In the genomic region with DNA sequence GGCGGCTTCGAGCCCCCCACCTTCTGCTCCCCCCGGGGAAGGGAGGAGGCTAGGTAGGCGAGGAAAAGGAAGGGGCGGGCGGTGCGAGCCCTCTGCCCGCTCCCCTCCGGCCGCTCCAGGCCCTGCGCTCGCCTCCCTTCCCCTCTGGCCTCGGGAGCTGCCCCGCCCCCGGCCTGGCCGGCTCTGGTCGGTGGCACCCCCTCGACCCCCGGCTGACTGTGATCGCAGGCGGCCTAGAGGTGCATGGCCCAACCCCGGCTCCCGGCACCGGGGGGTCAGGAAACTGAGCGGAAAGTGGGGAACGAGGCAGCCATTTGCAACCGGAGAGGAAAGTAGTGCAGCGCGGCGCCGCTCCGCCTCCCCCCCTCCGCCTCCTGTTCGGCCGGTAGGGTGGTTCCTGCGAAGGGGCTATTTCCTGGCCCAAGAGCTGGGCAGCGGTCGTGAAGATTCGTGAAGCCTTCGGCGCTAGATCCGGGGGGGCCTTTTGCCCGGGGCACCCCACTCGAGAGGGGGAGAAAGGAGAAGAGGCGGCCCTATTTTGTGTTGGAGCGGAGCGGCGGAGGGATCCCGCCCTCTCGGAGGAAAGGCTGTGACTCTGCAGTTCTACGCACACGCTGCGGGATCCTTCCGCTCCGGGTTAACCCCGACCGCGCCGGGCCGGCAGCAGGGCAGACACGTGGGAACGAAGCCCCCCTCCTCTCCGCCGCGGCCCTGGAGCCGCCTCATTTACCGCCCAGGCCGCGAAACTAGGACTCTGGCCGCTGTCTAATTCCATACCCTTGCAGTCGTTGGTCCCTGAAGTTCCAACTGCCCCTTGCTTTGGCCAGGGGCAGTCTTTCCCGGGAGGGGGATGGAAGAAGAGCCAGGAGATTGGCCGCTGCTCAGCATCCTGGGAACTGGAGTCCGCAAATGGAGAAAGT, we compare ENCODE assay signal across 8 cellular contexts. TPM values are rescaled to one million over a fixed set of nuclear protein-coding genes. Genes with fewer than 3 reads are reported as not detected.
DNase-seq lines count a peak whose midpoint lies in the region; ATAC-seq and TF ChIP-seq lines count a peak whose summit lies in the region.

Gene KMT2D (minus strand): TSS at position 558 of the 920 bp plus-strand sequence. CDS start 5,470 bp downstream, outside the sequence.

- CTCF ChIA-PET in PC-3 (lab: Charles Lee), result no interaction called here

- H3K27ac ChIP-seq in PC-3 (ENCODE audit: low read length) (peak within 1 kb of the TSS; percentile 89), mucosa of rectum (ENCODE audit: low read depth in 2 of 2, low read length in 2 of 2) (peak within 1 kb of the TSS; percentile 90 to 94)

- intact Hi-C loops in CD14-positive monocyte (cut with micrococcal nuclease), result loop anchor here in 1 of 2 donors (5.0 to 10.0 kb wide), 2 partner anchors 37 to 284 kb away; partner anchors contain the start of gene DNAJC22
- intact Hi-C loops in PC-3 (cut with micrococcal nuclease), result no loop called here

- TF ChIP-seq CTCF in CD14-positive monocyte (IDR thresholded peaks at IDR 0.05) (peak; percentile 14), PC-3 (conservative IDR thresholded peaks at IDR 0.05; ENCODE audit: low read depth, low read length) (no peak; the same call in 1 of the 2 replicates)

- H3K4me3 ChIP-seq in PC-3 (ENCODE audit: low read length) (peak within 1 kb of the TSS; percentile 87), mucosa of rectum (ENCODE audit: low read length in 2 of 2) (peak within 1 kb of the TSS; percentile 91 to 93)

- H2AFZ ChIP-seq in PC-3 (ENCODE audit: low read length), result peak within 1 kb of the TSS; percentile 93

- H3K9me2 ChIP-seq in PC-3 (replicated peaks; ENCODE audit: low read length), result no peaks in the 10 kb centered on the region

- peak; percentile 85 for DNase-seq in CD14-positive monocyte (ENCODE audit: low spot score)
- DNase-seq in PC-3, result peak; percentile 87
- peak; percentile 86 for DNase-seq in activated T-cell treated with anti-CD3 and anti-CD28 coated beads for 48 hours (ENCODE audit: low read depth)
- DNase-seq in erythroblast (lab: John Stamatoyannopoulos, UW), result peak; percentile 97
- peak; percentile 65 to 84 for DNase-seq in stimulated activated CD8-positive, alpha-beta memory T cell treated with anti-CD3 and anti-CD28 coated beads, Interleukin-4, amount 100 ng/mL, for 4 hours (ENCODE audit: low read depth in 2 of 2, low spot score in 1 of 2)

- TF ChIP-seq POLR2A in erythroblast (IDR thresholded peaks at IDR 0.05; ENCODE audit: low read length), result peak; percentile 80

- peaks cover 3 to 9% of the 10 kb centered on the region in 2 donors for H3K36me3 Mint-ChIP-seq in CD14-positive monocyte
- H3K36me3 Mint-ChIP-seq in IgD-negative memory B cell, result peaks cover 2% of the 10 kb centered on the region

- H3K9me3 Mint-ChIP-seq in CD14-positive monocyte, result no peaks in the 10 kb centered on the region
- no peaks in the 10 kb centered on the region for H3K9me3 Mint-ChIP-seq in IgD-negative memory B cell

- peaks cover 23% of the 10 kb centered on the region for H3K4me1 ChIP-seq in PC-3 (ENCODE audit: insufficient read depth, low read length)
- peaks cover 40 to 47% of the 10 kb centered on the region in 2 donors for H3K4me1 ChIP-seq in mucosa of rectum (ENCODE audit: control insufficient read depth in 2 of 2, insufficient read depth in 2 of 2, low read length in 2 of 2)

- no TSS peak for BruUV-seq in PC-3 (replicated peaks; lab: Mats Ljungman, UMichigan)

- peak; percentile 48 for ATAC-seq in GM21360 (IDR thresholded peaks at IDR 0.05; ENCODE audit: unreplicated experiment)
- peak; percentile 59 for ATAC-seq in PC-3

- H3F3A ChIP-seq in PC-3 (ENCODE audit: low read length, unreplicated experiment), result no peaks in the 10 kb centered on the region

- peak within 1 kb of the TSS; percentile 93 for H3K4me2 ChIP-seq in PC-3 (ENCODE audit: low read length)

- peaks cover 66% of the 10 kb centered on the region for H3K79me2 ChIP-seq in PC-3 (ENCODE audit: low read length)

- POLR2A ChIA-PET in PC-3 (lab: Charles Lee; ENCODE audit: unreplicated experiment), result no interaction called here

- peak within 1 kb of the TSS; percentile 96 to 97 for H3K4me3 Mint-ChIP-seq in CD14-positive monocyte
- H3K4me3 Mint-ChIP-seq in IgD-negative memory B cell, result peak within 1 kb of the TSS; percentile 95 to 99 (median 98)

- no peaks in the 10 kb centered on the region; the same call in 1 of the 2 replicates for H3K36me3 ChIP-seq in PC-3 (ENCODE audit: low read depth, low read length)
- no peaks in the 10 kb centered on the region for H3K36me3 ChIP-seq in mucosa of rectum (ENCODE audit: control insufficient read depth in 2 of 2, insufficient read depth in 2 of 2, low read length in 2 of 2)

- H3K27me3 Mint-ChIP-seq in CD14-positive monocyte (ENCODE audit: low read depth in 3 of 3), result no peaks in the 10 kb centered on the region
- peaks cover 2% of the 10 kb centered on the region for H3K27me3 Mint-ChIP-seq in IgD-negative memory B cell

- peaks cover 41% of the 10 kb centered on the region for H4K20me1 ChIP-seq in PC-3 (ENCODE audit: low read length)

- H3K27ac Mint-ChIP-seq in CD14-positive monocyte (peak within 1 kb of the TSS; percentile 96 to 99 (median 97)), IgD-negative memory B cell (peak within 1 kb of the TSS; percentile 85 to 99 (median 99))

- no peaks in the 10 kb centered on the region for H3K27me3 ChIP-seq in PC-3 (ENCODE audit: low read length)
- H3K27me3 ChIP-seq in mucosa of rectum (ENCODE audit: control insufficient read depth in 2 of 2, insufficient read depth in 2 of 2, low read length in 2 of 2), result no peaks in the 10 kb centered on the region

- H3K9me3 ChIP-seq in PC-3 (ENCODE audit: low read length) (no peaks in the 10 kb centered on the region), mucosa of rectum (ENCODE audit: control insufficient read depth in 2 of 2, low read length in 2 of 2) (no peaks in the 10 kb centered on the region)

- H3K4me1 Mint-ChIP-seq in CD14-positive monocyte (peaks cover 51% of the 10 kb centered on the region), IgD-negative memory B cell (peaks cover 44 to 48% (median 45%) of the 10 kb centered on the region in 3 donors)

- H3K9ac ChIP-seq in PC-3 (ENCODE audit: low read length) (peak within 1 kb of the TSS; percentile 99), mucosa of rectum (ENCODE audit: low read depth in 1 of 2, low read length in 2 of 2) (peak within 1 kb of the TSS; percentile 91 to 92)

RNA-seq across cellular contexts. Expression of gene KMT2D, which starts in this region (rescaled TPM):
- polyA plus RNA-seq in CD14-positive monocyte (1 to 10 TPM; 1.2 to 2.7 TPM), IgD-negative memory B cell (19.7 TPM)
- total RNA-seq in PC-3 (2014; rRNA removed), result 41.9 and 51.7 TPM in 2 replicates

Comparison
In these comparisons a context has a peak if more than half of its experiments do, and no peak if none do; other contexts are left out.
1. Peak in every context shown above with its lines: DNase-seq, ATAC-seq, H3K4me3 ChIP-seq and H3K27ac ChIP-seq.